ENCODE assay signal across 18 cellular contexts in the genomic region with DNA sequence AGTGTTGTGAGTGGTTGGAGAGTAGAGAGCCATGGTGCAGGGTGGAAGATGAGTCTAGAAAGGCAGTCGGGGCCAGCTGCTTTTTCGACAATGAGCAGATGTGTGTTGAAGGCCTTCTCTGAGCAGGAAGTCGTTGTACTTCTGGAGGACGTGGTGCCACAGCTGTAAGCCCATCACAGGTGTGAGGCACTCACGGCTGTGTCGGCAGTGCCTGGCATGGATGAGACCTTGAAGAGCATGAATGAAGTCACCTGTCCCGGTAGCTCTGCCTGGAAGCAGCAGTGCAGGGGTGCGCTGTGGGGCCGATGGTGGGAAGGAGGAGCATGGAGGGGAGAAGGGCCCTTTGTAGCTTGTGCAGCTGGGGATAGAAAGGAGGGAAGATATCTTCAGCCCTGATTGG.
DNase-seq lines count a peak whose midpoint lies in the region; ATAC-seq, FAIRE-seq and TF ChIP-seq lines count a peak whose summit lies in the region.
"Had no signal": no experiment of that assay in that cellular context is flagged by ENCODE, and none has a peak within 500 bp of the region (broad histone marks: within the 10 kb centered on the region; RNA-seq: fewer than 3 reads in every experiment).

No MANE protein-coding gene starts in this region.

- 0 out of 2 replicates have a peak overlapping the region, but pooled peaks have one; percentile 15 for H3K18ac ChIP-seq in H1 (ENCODE audit: extremely low read depth, low read length)

- peaks cover 32% of the 10 kb centered on the region for H3K36me3 Mint-ChIP-seq in osteocyte (ENCODE audit: unreplicated experiment)

- no peaks in the 10 kb centered on the region for H3K79me1 ChIP-seq in H1 (ENCODE audit: low read depth, low read length)

- in situ Hi-C loops in Panc1 (cut with HindIII; ENCODE audit: low pct_unique_long_range_greater_than_20kb, low sequenced_read_pairs): no loop called here

- H3K27ac ChIP-seq in Panc1 (ENCODE audit: low read length) (no peak overlapping the region), H1 (ENCODE audit: low read depth, low read length) (no peak overlapping the region)
- H3K27ac ChIP-seq: Peyer's patch, SK-N-MC had no signal

- no peaks in the 10 kb centered on the region for H3K9me3 Mint-ChIP-seq in osteocyte (ENCODE audit: unreplicated experiment)

- no peak overlapping the region for H3K56ac ChIP-seq in H1 (replicated peaks; ENCODE audit: insufficient read length, low read depth, low read length)

- no peak overlapping the region for H3K4me2 ChIP-seq in H1 (ENCODE audit: insufficient read depth in 1 of 2, low read depth in 2 of 2, low read length in 2 of 2)

- FAIRE-seq in H1 (lab: Jason Lieb, UNC): no peak

- no peak overlapping the region for H4K5ac ChIP-seq in H1 (ENCODE audit: insufficient read length, low read depth, low read length)

- no peak overlapping the region for H4K91ac ChIP-seq in H1 (replicated peaks; ENCODE audit: insufficient read length, low read length)

- WGBS in H1 (ENCODE audit: extremely low coverage in 1 of 2, insufficient coverage in 1 of 2, insufficient read length in 1 of 2, insufficient replicate concordance in 2 of 2, low coverage in 1 of 2, low lambda C conversion rate in 2 of 2, missing lambda C conversion rate in 1 of 2), 2 experiments: 92% methylated on average over 9 of the region's 9 CpGs; no CpG with 5 or more reads in 1 of the 2 experiments

- no peak overlapping the region for H2AFZ ChIP-seq in H1 (ENCODE audit: low read length)

- TF ChIP-seq EP300 in H1 (IDR thresholded peaks at IDR 0.05; ENCODE audit: borderline replicate concordance in 1 of 2, low read depth in 2 of 2, low read length in 2 of 2): no peak

- no peak for TF ChIP-seq RAD21 in H1 (IDR thresholded peaks at IDR 0.05 in 1 of 2, conservative IDR thresholded peaks at IDR 0.05 in 1 of 2; ENCODE audit: low read depth in 2 of 2, low read length in 2 of 2)

- H3K14ac ChIP-seq in H1 (ENCODE audit: insufficient read length): no peak overlapping the region

- TF ChIP-seq CTCF in Panc1 (IDR thresholded peaks at IDR 0.05) (no peak), H1 (IDR thresholded peaks at IDR 0.05; ENCODE audit: control extremely low read depth in 1 of 3, insufficient read depth in 1 of 3, low read depth in 1 of 3, low read length in 3 of 3) (no peak), osteocyte (IDR thresholded peaks at IDR 0.05) (no peak)

- ATAC-seq in Panc1: peak; percentile 19; the same call in 1 of the 2 replicates
- ATAC-seq: HCT116 had no signal

- H3K4me1 ChIP-seq in Panc1 (ENCODE audit: control insufficient read depth, insufficient read depth, low read length): no peaks in the 10 kb centered on the region
- H3K4me1 ChIP-seq in H1 (replicated peaks in 1 of 4; ENCODE audit: control insufficient read depth in 3 of 4, insufficient read depth in 4 of 4, low read length in 3 of 4): no peaks in the 10 kb centered on the region; a peak in 1 of 7 replicates
- H3K4me1 ChIP-seq: Peyer's patch had no signal

- no peaks in the 10 kb centered on the region for H3K9me3 ChIP-seq in Panc1 (ENCODE audit: control insufficient read depth, insufficient read depth, low read depth, low read length)
- no peaks in the 10 kb centered on the region for H3K9me3 ChIP-seq in H1 (ENCODE audit: insufficient read depth in 2 of 2, low read depth in 1 of 2, low read length in 1 of 2)
- H3K9me3 ChIP-seq: Peyer's patch had no signal

- no peaks in the 10 kb centered on the region for H3K27me3 Mint-ChIP-seq in osteocyte (ENCODE audit: unreplicated experiment)

- H2AK5ac ChIP-seq in H1 (ENCODE audit: low read depth, low read length): no peak overlapping the region

- no peak for TF ChIP-seq POLR2A in H1 (IDR thresholded peaks at IDR 0.05; ENCODE audit: control extremely low read depth in 1 of 2, low read depth in 2 of 2, low read length in 2 of 2)

- H2BK5ac ChIP-seq in H1 (ENCODE audit: low read depth, low read length): no peak overlapping the region

- 0 out of 2 replicates have a peak overlapping the region, but pooled peaks have one; percentile 36 for H2BK20ac ChIP-seq in H1 (ENCODE audit: low read length)

- no peaks in the 10 kb centered on the region for H4K20me1 ChIP-seq in H1 (replicated peaks in 1 of 2; ENCODE audit: control insufficient read depth in 1 of 2, insufficient read depth in 2 of 2, low read length in 2 of 2)

- no peak overlapping the region for H3K4ac ChIP-seq in H1 (replicated peaks; ENCODE audit: insufficient read length, low read depth, low read length)

- peak overlapping the region; percentile 9 for H3K27ac Mint-ChIP-seq in osteocyte (ENCODE audit: unreplicated experiment)

- no TSS peak for BruUV-seq in Panc1 (replicated peaks; lab: Mats Ljungman, UMichigan)

- peak overlapping the region; percentile 20; the same call in 1 of the 2 replicates for H2BK12ac ChIP-seq in H1 (ENCODE audit: low read depth, low read length)

- peaks cover 14% of the 10 kb centered on the region for H3K4me1 Mint-ChIP-seq in osteocyte (ENCODE audit: unreplicated experiment)

- peak; percentile 28 for DNase-seq in NAMALWA (ENCODE audit: low spot score)
- DNase-seq in Panc1 (ENCODE audit: low read depth, low spot score): no peak
- DNase-seq in H1 (ENCODE audit: low read depth in 1 of 2, low spot score in 2 of 2): no peak
- no peak for DNase-seq in osteocyte (ENCODE audit: extremely low spot score, unreplicated experiment)
- no peak for DNase-seq in NCI-H187 (lab: John Stamatoyannopoulos, UW)
- DNase-seq in HK-2 (ENCODE audit: unreplicated experiment): no peak
- no peak for DNase-seq in NCI-H187 treated with DMSO at 0.1 percent for 48 hours (lab: John Stamatoyannopoulos, UW)
- DNase-seq: ACHN, AML-193, COR-L47, NCI-H1417 treated with DMSO at 0.1 percent for 48 hours, NCI-H2029 treated with DMSO at 0.1 percent for 48 hours, NCI-H510A treated with DMSO at 0.1 percent for 48 hours, NCI-H82, Peyer's patch, Right ventricle myocardium superior had no signal

- no peak overlapping the region for H3K23ac ChIP-seq in H1 (ENCODE audit: insufficient read length)

- no peak overlapping the region for H3K9ac ChIP-seq in H1 (replicated peaks in 1 of 4; ENCODE audit: extremely low read depth in 1 of 4, low read depth in 3 of 4, low read length in 3 of 4)

- H3K4me3 Mint-ChIP-seq in osteocyte (ENCODE audit: unreplicated experiment): no peak overlapping the region

- peak overlapping the region; percentile 49; the same call in 1 of the 2 replicates for H2BK15ac ChIP-seq in H1 (ENCODE audit: low read length)

- no peaks in the 10 kb centered on the region for H3K79me2 ChIP-seq in H1 (ENCODE audit: control insufficient read depth in 1 of 2, insufficient read depth in 2 of 2, low read length in 2 of 2)

- no peak overlapping the region; the same call in 1 of the 2 replicates for H4K8ac ChIP-seq in H1 (ENCODE audit: extremely low read depth, insufficient read depth, low read length)

- H3K4me3 ChIP-seq in Panc1 (ENCODE audit: low read depth in 2 of 2, low read length in 2 of 2): no peak overlapping the region
- no peak overlapping the region for H3K4me3 ChIP-seq in H1 (ENCODE audit: extremely low read depth in 1 of 4, insufficient read depth in 2 of 4, low read depth in 3 of 4, low read length in 4 of 4)
- H3K4me3 ChIP-seq: Peyer's patch, SK-N-MC had no signal

- H3K27me3 ChIP-seq in Panc1 (ENCODE audit: control insufficient read depth, insufficient read depth, low read length): peaks cover 8% of the 10 kb centered on the region; the same call in 1 of the 2 replicates
- no peaks in the 10 kb centered on the region for H3K27me3 ChIP-seq in H1 (replicated peaks in 1 of 4; ENCODE audit: control insufficient read depth in 3 of 4, extremely low read depth in 1 of 4, insufficient read depth in 3 of 4, low read length in 3 of 4)
- H3K27me3 ChIP-seq: Peyer's patch had no signal

- POLR2A ChIA-PET in Panc1 (lab: Charles Lee): no interaction called here
- POLR2A ChIA-PET in H1 (lab: Charles Lee; ENCODE audit: partially characterized antibody): no interaction called here

- H3K23me2 ChIP-seq in H1 (ENCODE audit: low read depth, low read length): no peaks in the 10 kb centered on the region; the same call in 1 of the 2 replicates

- H3K36me3 ChIP-seq in Panc1 (ENCODE audit: control insufficient read depth, insufficient read depth, low read length) (no peaks in the 10 kb centered on the region), H1 (ENCODE audit: control insufficient read depth in 2 of 4, insufficient read depth in 4 of 4, low read length in 3 of 4) (no peaks in the 10 kb centered on the region)
- H3K36me3 ChIP-seq: Peyer's patch had no signal

- intact Hi-C loops in Panc1 (cut with micrococcal nuclease; ENCODE audit: unreplicated experiment): no loop called here

- no peak overlapping the region for H2BK120ac ChIP-seq in H1 (replicated peaks; ENCODE audit: low read depth, low read length)

- CTCF ChIA-PET in Panc1 (lab: Charles Lee) (no interaction called here), H1 (lab: Charles Lee; ENCODE audit: partially characterized antibody) (interaction anchor here (0.6 to 12.3 kb wide), 13 partner anchors 9 to 392 kb away, joined by 3 to 198 read pairs (median 3); no protein-coding TSS in a partner anchor)

TF ChIP-seq in H1, 55 proteins besides CTCF, POLR2A, EP300 and RAD21:
- TF ChIP-seq BRCA1 (IDR thresholded peaks at IDR 0.05; ENCODE audit: low read depth, low read length) (no peak), TAF1 (IDR thresholded peaks at IDR 0.05; ENCODE audit: low read depth, low read length) (no peak), KDM1A (IDR thresholded peaks at IDR 0.05; ENCODE audit: borderline replicate concordance, low read length) (no peak), SUZ12 (IDR thresholded peaks at IDR 0.05; ENCODE audit: low read length) (no peak), POU5F1 (IDR thresholded peaks at IDR 0.05; ENCODE audit: low read depth, low read length) (no peak), ZNF274 (IDR thresholded peaks at IDR 0.05; ENCODE audit: borderline replicate concordance, extremely low read depth, low read length) (no peak), YY1 (IDR thresholded peaks at IDR 0.05; ENCODE audit: low read depth, low read length) (no peak)
- TF ChIP-seq, protein P1, sequence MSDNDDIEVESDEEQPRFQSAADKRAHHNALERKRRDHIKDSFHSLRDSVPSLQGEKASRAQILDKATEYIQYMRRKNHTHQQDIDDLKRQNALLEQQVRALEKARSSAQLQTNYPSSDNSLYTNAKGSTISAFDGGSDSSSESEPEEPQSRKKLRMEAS (IDR thresholded peaks at IDR 0.05): no peak
